19 cellular contexts compared by ENCODE assay signal in genomic region chr3:137760341-137761098, GRCh38. TPM values are rescaled to one million over a fixed set of nuclear protein-coding genes. Genes with fewer than 3 reads are reported as not detected.
"Had no signal": no experiment of that assay in that cellular context is flagged by ENCODE, and none has a peak within 500 bp of the region (broad histone marks: within the 10 kb centered on the region; RNA-seq: fewer than 3 reads in every experiment).

No MANE protein-coding gene starts in this region.

- H3K27ac ChIP-seq: cardiac muscle cell, coronary artery, SJCRH30, transverse colon had no signal

- FAIRE-seq: astrocyte had no signal

- H3K9me3 Mint-ChIP-seq: activated CD4-positive, alpha-beta memory T cell treated with anti-CD3 and anti-CD28 coated beads, Interleukin-2, amount 10 ng/mL, durations not matched to agents 7 days and 5 days; activated T-helper 1 cell treated with anti-CD3 and anti-CD28 coated beads, Interleukin-12 subunit alpha, Interleukin-12 subunit beta, Interleukin-2, Interleukin-4 antibody, amounts not matched to agents 30 ng/mL and 10 ng/mL and 1 ng/mL, durations not matched to agents 14 hours and 24 hours and 36 hours; neural crest cell had no signal

- H3K27me3 ChIP-seq: SJCRH30 had no signal

- ATAC-seq: right cardiac atrium; stimulated activated memory B cell treated with anti-CD40 and anti-IgM and Interleukin-4, amounts not matched to agents 10 μg/mL and 1 μg/mL and 100 μg/mL, for 72 hours had no signal

- H3K36me3 ChIP-seq: cardiac muscle cell, SJCRH30, transverse colon had no signal

- H3K4me3 Mint-ChIP-seq: activated CD4-positive, alpha-beta memory T cell treated with anti-CD3 and anti-CD28 coated beads, Interleukin-2, amount 10 ng/mL, durations not matched to agents 7 days and 5 days; activated T-helper 1 cell treated with anti-CD3 and anti-CD28 coated beads, Interleukin-12 subunit alpha, Interleukin-12 subunit beta, Interleukin-2, Interleukin-4 antibody, amounts not matched to agents 30 ng/mL and 10 ng/mL and 1 ng/mL, durations not matched to agents 14 hours and 24 hours and 36 hours; neural crest cell; stimulated activated memory B cell treated with anti-CD40 and anti-IgM and Interleukin-4, amounts not matched to agents 10 μg/mL and 1 μg/mL and 100 μg/mL, for 72 hours had no signal

- H3K4me3 ChIP-seq: cardiac muscle cell, coronary artery, SJCRH30, transverse colon had no signal

- DNase-seq: activated CD4-positive, alpha-beta memory T cell treated with anti-CD3 and anti-CD28 coated beads, Interleukin-2, amount 10 ng/mL, durations not matched to agents 7 days and 5 days; activated CD4-positive, CD25-positive, alpha-beta regulatory T cell treated with anti-CD3 and anti-CD28 coated beads, Interleukin-2, amount 50 U/mL, for 72 hours; activated naive CD4-positive, alpha-beta T cell; effector memory CD4-positive, alpha-beta T cell; erythroblast; head of caudate nucleus; right cardiac atrium; SJCRH30; substantia nigra; transverse colon had no signal

- H3K4me1 Mint-ChIP-seq: activated CD4-positive, alpha-beta memory T cell treated with anti-CD3 and anti-CD28 coated beads, Interleukin-2, amount 10 ng/mL, durations not matched to agents 7 days and 5 days; stimulated activated memory B cell treated with anti-CD40 and anti-IgM and Interleukin-4, amounts not matched to agents 10 μg/mL and 1 μg/mL and 100 μg/mL, for 72 hours had no signal

- H3K4me1 ChIP-seq: SJCRH30 had no signal

- H3K9me3 ChIP-seq: SJCRH30, transverse colon had no signal

- H3K27ac Mint-ChIP-seq: activated CD4-positive, alpha-beta memory T cell treated with anti-CD3 and anti-CD28 coated beads, Interleukin-2, amount 10 ng/mL, durations not matched to agents 7 days and 5 days; activated T-helper 1 cell treated with anti-CD3 and anti-CD28 coated beads, Interleukin-12 subunit alpha, Interleukin-12 subunit beta, Interleukin-2, Interleukin-4 antibody, amounts not matched to agents 30 ng/mL and 10 ng/mL and 1 ng/mL, durations not matched to agents 14 hours and 24 hours and 36 hours; stimulated activated memory B cell treated with anti-CD40 and anti-IgM and Interleukin-4, amounts not matched to agents 10 μg/mL and 1 μg/mL and 100 μg/mL, for 72 hours had no signal

RNA-seq across cellular contexts. Expression of gene SOX14, which starts 3.6 kb away (rescaled TPM):
- total RNA-seq: activated CD4-positive, alpha-beta memory T cell treated with anti-CD3 and anti-CD28 coated beads, Interleukin-2, amount 10 ng/mL, durations not matched to agents 7 days and 5 days; activated T-helper 1 cell treated with anti-CD3 and anti-CD28 coated beads, Interleukin-12 subunit alpha, Interleukin-12 subunit beta, Interleukin-2, Interleukin-4 antibody, amounts not matched to agents 30 ng/mL and 10 ng/mL and 1 ng/mL, durations not matched to agents 14 hours and 24 hours and 36 hours; cardiac muscle cell; fibroblast of villous mesenchyme; kidney epithelial cell; liver; right cardiac atrium; SJCRH30; transverse colon had no signal
- polyA plus RNA-seq: cardiac muscle cell, liver, right cardiac atrium had no signal
